In genomic region chr10:70815504-70816219, GRCh38 we compare ENCODE assay signal across 1 cellular context.
TF ChIP-seq lines count a peak whose summit lies in the region.

TSS of gene SGPL1 (plus strand) at chr10:70815948. CDS start at chr10:70816854, 906 bp downstream.

TF ChIP-seq in HepG2, 621 proteins besides CTCF, POLR2A, EP300 and RAD21 (continued from another document and continues in another):
- no peak for TF ChIP-seq PAXIP1 (CRISPR knock-in tag; conservative IDR thresholded peaks at IDR 0.05)
- no peak for TF ChIP-seq ZNF629 (CRISPR knock-in tag; conservative IDR thresholded peaks at IDR 0.05)
- no peak for TF ChIP-seq ZBTB8A (CRISPR knock-in tag; IDR thresholded peaks at IDR 0.05; ENCODE audit: borderline replicate concordance, low read depth)
- no peak for TF ChIP-seq MBNL3 (CRISPR knock-in tag; conservative IDR thresholded peaks at IDR 0.05)
- TF ChIP-seq SP5 (CRISPR knock-in tag; IDR thresholded peaks at IDR 0.05; ENCODE audit: borderline replicate concordance, low read depth) = no peak
- 0 out of 2 replicates have a peak, but pooled peaks have one; percentile 43 for TF ChIP-seq REL (CRISPR knock-in tag; conservative IDR thresholded peaks at IDR 0.05)
- TF ChIP-seq RARA (CRISPR knock-in tag; IDR thresholded peaks at IDR 0.05) = no peak
- TF ChIP-seq ATAD3A (CRISPR knock-in tag; IDR thresholded peaks at IDR 0.05) = no peak
- TF ChIP-seq ZNF350 (CRISPR knock-in tag; IDR thresholded peaks at IDR 0.05; ENCODE audit: borderline replicate concordance, low read depth) = no peak
- 0 out of 2 replicates have a peak, but pooled peaks have one; percentile 43 for TF ChIP-seq ZSCAN9 (CRISPR knock-in tag; IDR thresholded peaks at IDR 0.05; ENCODE audit: borderline replicate concordance)
- no peak for TF ChIP-seq SMARCC2 (IDR thresholded peaks at IDR 0.05)
- no peak for TF ChIP-seq RFXANK (CRISPR knock-in tag; IDR thresholded peaks at IDR 0.05)
- no peak for TF ChIP-seq PLSCR1 (CRISPR knock-in tag; IDR thresholded peaks at IDR 0.05; ENCODE audit: borderline replicate concordance)
- peak; percentile 91 for TF ChIP-seq GMEB2 (CRISPR knock-in tag; IDR thresholded peaks at IDR 0.05; ENCODE audit: low read depth)
- no peak; the same call in 1 of the 2 replicates for TF ChIP-seq ELF1 (CRISPR knock-in tag; IDR thresholded peaks at IDR 0.05)
- no peak for TF ChIP-seq MLLT10 (CRISPR knock-in tag; IDR thresholded peaks at IDR 0.05)
- TF ChIP-seq BORCS8-MEF2B (CRISPR knock-in tag; IDR thresholded peaks at IDR 0.05) = peak; percentile 43; the same call in 1 of the 2 replicates
- TF ChIP-seq KDM2A (CRISPR knock-in tag; IDR thresholded peaks at IDR 0.05; ENCODE audit: borderline replicate concordance, low read depth) = peak; percentile 60
- TF ChIP-seq TAF15 (IDR thresholded peaks at IDR 0.05; ENCODE audit: low read depth, low read length, poor library complexity, severe bottlenecking) = no peak
- TF ChIP-seq ADNP (CRISPR knock-in tag; IDR thresholded peaks at IDR 0.05) = no peak
- no peak for TF ChIP-seq EEA1 (CRISPR knock-in tag; IDR thresholded peaks at IDR 0.05; ENCODE audit: borderline replicate concordance)
- no peak; the same call in 1 of the 2 replicates for TF ChIP-seq ZNF614 (CRISPR knock-in tag; IDR thresholded peaks at IDR 0.05; ENCODE audit: borderline replicate concordance)
- TF ChIP-seq ZNF841 (CRISPR knock-in tag; IDR thresholded peaks at IDR 0.05; ENCODE audit: borderline replicate concordance) = no peak
- peak in 1 of 2 experiments; percentile 47; a peak in 2 of 4 replicates for TF ChIP-seq ATF4 (CRISPR knock-in tag; IDR thresholded peaks at IDR 0.05)
- TF ChIP-seq UBTF (CRISPR knock-in tag; IDR thresholded peaks at IDR 0.05) = peak; percentile 76
- TF ChIP-seq AFF4 (CRISPR knock-in tag; IDR thresholded peaks at IDR 0.05) = no peak
- TF ChIP-seq ZBTB26 (CRISPR knock-in tag; IDR thresholded peaks at IDR 0.05; ENCODE audit: borderline replicate concordance) = no peak
- TF ChIP-seq ZNF501 (CRISPR knock-in tag; IDR thresholded peaks at IDR 0.05) = no peak
- peak; percentile 48; the same call in 2 of the 3 replicates for TF ChIP-seq MXI1 (IDR thresholded peaks at IDR 0.05; ENCODE audit: borderline replicate concordance, low read depth, low read length)
- TF ChIP-seq SRSF4 (IDR thresholded peaks at IDR 0.05; ENCODE audit: low read depth, low read length, poor library complexity, severe bottlenecking) = no peak
- TF ChIP-seq RBFOX2 (IDR thresholded peaks at IDR 0.05; ENCODE audit: low read depth, low read length) = peak; percentile 85
- no peak for TF ChIP-seq NCOA2 (CRISPR knock-in tag; IDR thresholded peaks at IDR 0.05)
- no peak for TF ChIP-seq ARID2 (CRISPR knock-in tag; IDR thresholded peaks at IDR 0.05; ENCODE audit: borderline replicate concordance)
- no peak for TF ChIP-seq MTF1 (CRISPR knock-in tag; IDR thresholded peaks at IDR 0.05)
- no peak for TF ChIP-seq STAT6 (CRISPR knock-in tag; IDR thresholded peaks at IDR 0.05; ENCODE audit: borderline replicate concordance)
- no peak; the same call in 1 of the 2 replicates for TF ChIP-seq MAF1 (CRISPR knock-in tag; IDR thresholded peaks at IDR 0.05; ENCODE audit: borderline replicate concordance)
- no peak for TF ChIP-seq ZNF598 (CRISPR knock-in tag; IDR thresholded peaks at IDR 0.05; ENCODE audit: borderline replicate concordance)
- TF ChIP-seq KLF9 (CRISPR knock-in tag; IDR thresholded peaks at IDR 0.05; ENCODE audit: low read depth) = no peak
- TF ChIP-seq ISX (CRISPR knock-in tag; conservative IDR thresholded peaks at IDR 0.05) = no peak
- no peak for TF ChIP-seq ZNF775 (CRISPR knock-in tag; IDR thresholded peaks at IDR 0.05; ENCODE audit: borderline replicate concordance)
- no peak for TF ChIP-seq FIP1L1 (IDR thresholded peaks at IDR 0.05; ENCODE audit: borderline replicate concordance, insufficient read depth, low read depth, low read length)
- no peak for TF ChIP-seq ZNF281 (CRISPR knock-in tag; IDR thresholded peaks at IDR 0.05; ENCODE audit: borderline replicate concordance)
- peak; percentile 80; the same call in 1 of the 2 replicates for TF ChIP-seq GFI1 (CRISPR knock-in tag; IDR thresholded peaks at IDR 0.05; ENCODE audit: borderline replicate concordance)
